Comparison of ENCODE assay signal across 12 cellular contexts in genomic region chr2:85503611-85504433, GRCh38. TPM values are rescaled to one million over a fixed set of nuclear protein-coding genes. Genes with fewer than 3 reads are reported as not detected.
A peak's percentile ranks its signal among the peaks of the same experiment; 100 is the strongest.
DNase-seq lines count a peak whose midpoint lies in the region; ATAC-seq and TF ChIP-seq lines count a peak whose summit lies in the region.
"Had no signal": no experiment of that assay in that cellular context is flagged by ENCODE, and none has a peak within 500 bp of the region (broad histone marks: within the 10 kb centered on the region; RNA-seq: fewer than 3 reads in every experiment).

No MANE protein-coding gene starts in this region.

- TF ChIP-seq EP300 in transverse colon (IDR thresholded peaks at IDR 0.05; ENCODE audit: low read depth): no peak

- no peak overlapping the region for H3K27ac Mint-ChIP-seq in activated CD8-positive, alpha-beta T cell treated with anti-CD3 and anti-CD28 coated beads, Interleukin-2, amount 10 ng/mL, durations not matched to agents 7 days and 5 days
- H3K27ac Mint-ChIP-seq: activated CD8-positive, alpha-beta memory T cell treated with anti-CD3 and anti-CD28 coated beads, Interleukin-2, amount 10 ng/mL, durations not matched to agents 7 days and 5 days; nephron had no signal

- TF ChIP-seq POLR2A in heart left ventricle (IDR thresholded peaks at IDR 0.05): no peak
- TF ChIP-seq POLR2A in transverse colon (IDR thresholded peaks at IDR 0.05): no peak

- no peak overlapping the region for H3K4me3 Mint-ChIP-seq in activated CD8-positive, alpha-beta T cell treated with anti-CD3 and anti-CD28 coated beads, Interleukin-2, amount 10 ng/mL, durations not matched to agents 7 days and 5 days
- H3K4me3 Mint-ChIP-seq: activated CD8-positive, alpha-beta memory T cell treated with anti-CD3 and anti-CD28 coated beads, Interleukin-2, amount 10 ng/mL, durations not matched to agents 7 days and 5 days; nephron had no signal

- intact Hi-C loops in heart right ventricle (cut with DNase I): loop anchor here in 4 of 10 donors (5.0 kb wide), 3 partner anchors 33 to 72 kb away; partner anchors contain the start of gene MAT2A (in 2 of the 4)
- intact Hi-C loops in heart left ventricle (cut with DNase I): loop anchor here in 4 of 10 donors (2.0 to 5.0 kb wide), 3 partner anchors 33 to 67 kb away; partner anchors contain the start of gene MAT2A (in 4 of the 4)
- intact Hi-C loops in transverse colon (cut with DNase I; ENCODE audit: low total_unique reads): no loop called here

- H3K36me3 ChIP-seq in heart right ventricle (no peaks in the 10 kb centered on the region), heart left ventricle (no peaks in the 10 kb centered on the region), transverse colon (no peaks in the 10 kb centered on the region)

- peaks cover 3% of the 10 kb centered on the region for H3K4me1 Mint-ChIP-seq in activated CD8-positive, alpha-beta T cell treated with anti-CD3 and anti-CD28 coated beads, Interleukin-2, amount 10 ng/mL, durations not matched to agents 7 days and 5 days (ENCODE audit: low read depth)
- H3K4me1 Mint-ChIP-seq: activated CD8-positive, alpha-beta memory T cell treated with anti-CD3 and anti-CD28 coated beads, Interleukin-2, amount 10 ng/mL, durations not matched to agents 7 days and 5 days had no signal

- peaks cover 4% of the 10 kb centered on the region for H3K27me3 Mint-ChIP-seq in activated CD8-positive, alpha-beta T cell treated with anti-CD3 and anti-CD28 coated beads, Interleukin-2, amount 10 ng/mL, durations not matched to agents 7 days and 5 days (ENCODE audit: low read depth)

- no peaks in the 10 kb centered on the region for H3K9me3 Mint-ChIP-seq in activated CD8-positive, alpha-beta T cell treated with anti-CD3 and anti-CD28 coated beads, Interleukin-2, amount 10 ng/mL, durations not matched to agents 7 days and 5 days (ENCODE audit: insufficient read depth)

- CTCF ChIA-PET in activated CD8-positive, alpha-beta T cell treated with anti-CD3 and anti-CD28 coated beads, Interleukin-2, amount 10 ng/mL, durations not matched to agents 7 days and 5 days (lab: Charles Lee): no interaction called here

- H3K9me3 ChIP-seq in heart right ventricle (no peaks in the 10 kb centered on the region), heart left ventricle (no peaks in the 10 kb centered on the region), transverse colon (no peaks in the 10 kb centered on the region)

- ATAC-seq in heart right ventricle: no peak
- no peak for ATAC-seq in heart left ventricle
- no peak for ATAC-seq in activated CD8-positive, alpha-beta T cell treated with anti-CD3 and anti-CD28 coated beads, Interleukin-2, amount 10 ng/mL, durations not matched to agents 7 days and 5 days
- ATAC-seq: activated CD8-positive, alpha-beta memory T cell treated with anti-CD3 and anti-CD28 coated beads, Interleukin-2, amount 10 ng/mL, durations not matched to agents 7 days and 5 days had no signal

- in situ Hi-C loops in transverse colon (cut with MboI; ENCODE audit: low pct_ligation_motif_present in 1 of 4, low pct_unique_long_range_greater_than_20kb in 1 of 4, low sequenced_read_pairs in 3 of 4): no loop called here

- peak overlapping the region in 8 of 10 donors; percentile 12 to 64 (median 32) for H3K27ac ChIP-seq in heart right ventricle
- peak overlapping the region in 6 of 12 donors; percentile 13 to 55 (median 45) for H3K27ac ChIP-seq in heart left ventricle
- H3K27ac ChIP-seq in transverse colon: peak overlapping the region; percentile 14 to 51 (median 26)

- TF ChIP-seq CTCF in heart right ventricle (IDR thresholded peaks at IDR 0.05) (no peak), heart left ventricle (IDR thresholded peaks at IDR 0.05) (no peak), transverse colon (IDR thresholded peaks at IDR 0.05) (no peak)

- H3K4me3 ChIP-seq in heart right ventricle (no peak overlapping the region), heart left ventricle (no peak overlapping the region), transverse colon (no peak overlapping the region)

- 90 to 92% methylated on average over 19 of the region's 19 CpGs for WGBS in heart right ventricle, 2 donors
- 84 to 92% (median 86%) methylated on average over 17 to 19 of the region's 19 CpGs for WGBS in heart left ventricle, 4 donors
- WGBS in transverse colon (ENCODE audit: low coverage in 1 of 2), 2 donors: 75 to 85% methylated on average over 4 to 19 of the region's 19 CpGs

- H3K4me1 ChIP-seq in heart right ventricle: peaks cover 0 to 81% (median 48%) of the 10 kb centered on the region in 9 donors
- peaks cover 4 to 77% (median 49%) of the 10 kb centered on the region in 12 donors for H3K4me1 ChIP-seq in heart left ventricle
- H3K4me1 ChIP-seq in transverse colon: peaks cover 0 to 41% (median 5%) of the 10 kb centered on the region in 4 donors

- no peak for DNase-seq in heart right ventricle
- no peak for DNase-seq in heart left ventricle
- peak in 34 of 58 donors; percentile 2 to 69 (median 27) for DNase-seq in anterior cingulate cortex (lab: John Stamatoyannopoulos, UW)
- DNase-seq in kidney tubule cell (ENCODE audit: low spot score): peak; percentile 33
- DNase-seq in transverse colon: no peak
- no peak for DNase-seq in NK-92 (lab: John Stamatoyannopoulos, UW; ENCODE audit: unreplicated experiment)
- DNase-seq in activated CD8-positive, alpha-beta T cell treated with anti-CD3 and anti-CD28 coated beads, Interleukin-2, amount 10 ng/mL, durations not matched to agents 7 days and 5 days: no peak
- no peak for DNase-seq in SHP77 (lab: John Stamatoyannopoulos, UW)
- DNase-seq: activated CD8-positive, alpha-beta memory T cell treated with anti-CD3 and anti-CD28 coated beads, Interleukin-2, amount 10 ng/mL, durations not matched to agents 7 days and 5 days; AML-193; stimulated activated CD4-positive, alpha-beta T cell treated with anti-CD3 and anti-CD28 coated beads, Interleukin-2, amount 100 ng/mL, for 48 hours had no signal

- H3K27me3 ChIP-seq in heart right ventricle (no peaks in the 10 kb centered on the region), heart left ventricle (no peaks in the 10 kb centered on the region), transverse colon (no peaks in the 10 kb centered on the region)

- POLR2A ChIA-PET in activated CD8-positive, alpha-beta T cell treated with anti-CD3 and anti-CD28 coated beads, Interleukin-2, amount 10 ng/mL, durations not matched to agents 7 days and 5 days (lab: Charles Lee): interaction anchor here (1.2 kb wide), 1 partner anchor 34 kb away, joined by 3 read pairs; no protein-coding TSS in a partner anchor

- no peaks in the 10 kb centered on the region for H3K36me3 Mint-ChIP-seq in activated CD8-positive, alpha-beta T cell treated with anti-CD3 and anti-CD28 coated beads, Interleukin-2, amount 10 ng/mL, durations not matched to agents 7 days and 5 days (ENCODE audit: low read depth)
- H3K36me3 Mint-ChIP-seq: activated CD8-positive, alpha-beta memory T cell treated with anti-CD3 and anti-CD28 coated beads, Interleukin-2, amount 10 ng/mL, durations not matched to agents 7 days and 5 days had no signal

RNA-seq across cellular contexts. Expression of gene MAT2A, which starts 35.1 kb away (rescaled TPM):
- total RNA-seq in heart right ventricle (100 to 1,000 TPM in 8 of 10 donors, 10 to 100 TPM in 2; 94.5 to 460 (median 129) TPM), heart left ventricle (100 to 1,000 TPM in 7 of 9 donors, 10 to 100 TPM in 2; 66.0 to 218 (median 128) TPM), transverse colon (100 to 1,000 TPM in 3 of 4 donors, 10 to 100 TPM in 1; 66.2 to 185 (median 142) TPM)
- polyA plus RNA-seq in heart right ventricle (10 to 100 TPM; 81.7 to 93.4 TPM), heart left ventricle (100 to 1,000 TPM in 1 of 2 donors, 10 to 100 TPM in 1; 72.3 to 131 TPM)
- 100 to 1,000 TPM; 264 to 273 TPM for total RNA-seq in activated CD8-positive, alpha-beta T cell treated with anti-CD3 and anti-CD28 coated beads, Interleukin-2, amount 10 ng/mL, durations not matched to agents 7 days and 5 days

RNA-seq across cellular contexts. Expression of gene GGCX, which starts 57.5 kb away (rescaled TPM):
- total RNA-seq in heart right ventricle: 10 to 100 TPM; 18.2 to 31.1 (median 21.6) TPM
- polyA plus RNA-seq in heart right ventricle: 10 to 100 TPM; 14.0 to 24.5 TPM
- total RNA-seq in heart left ventricle: 10 to 100 TPM; 13.2 to 30.7 (median 20.8) TPM
- 10 to 100 TPM; 12.6 to 28.7 TPM for polyA plus RNA-seq in heart left ventricle
- total RNA-seq in transverse colon: 10 to 100 TPM in 3 of 4 donors, 1 to 10 TPM in 1; 7.9 to 31.3 (median 23.5) TPM
- 10 to 100 TPM; 18.9 to 20.0 TPM for total RNA-seq in activated CD8-positive, alpha-beta T cell treated with anti-CD3 and anti-CD28 coated beads, Interleukin-2, amount 10 ng/mL, durations not matched to agents 7 days and 5 days

Comparison
In these comparisons a context has a peak if more than half of its experiments do, and no peak if none do; other contexts are left out.
1. DNase-seq: peak in anterior cingulate cortex (34 of 58) and kidney tubule cell (single experiment); none in heart right ventricle (0 of 2), heart left ventricle (0 of 5), transverse colon (single experiment), NK-92 (single experiment), activated CD8-positive, alpha-beta T cell treated with anti-CD3 and anti-CD28 coated beads, Interleukin-2, amount 10 ng/mL, durations not matched to agents 7 days and 5 days (single experiment) and SHP77 (0 of 2).